Comparison of ENCODE assay signal across 20 cellular contexts in genomic region chr3:147799601-147800000, GRCh38.
DNase-seq lines count a peak whose midpoint lies in the region; TF ChIP-seq lines count a peak whose summit lies in the region.
"Had no signal": no experiment of that assay in that cellular context is flagged by ENCODE, and none has a peak within 500 bp of the region (broad histone marks: within the 10 kb centered on the region; RNA-seq: fewer than 3 reads in every experiment).

No MANE protein-coding gene starts in this region.

- H3K4me2 ChIP-seq in mesenchymal stem cell (ENCODE audit: low read length, poor library complexity, severe bottlenecking) = no peak overlapping the region

- H3K4ac ChIP-seq in mesenchymal stem cell (ENCODE audit: low read depth in 1 of 2, low read length in 2 of 2) = no peak overlapping the region

- H2AK5ac ChIP-seq in mesenchymal stem cell (ENCODE audit: low read length, severe bottlenecking) = no peak overlapping the region

- H4K91ac ChIP-seq in mesenchymal stem cell (ENCODE audit: low read length) = no peak overlapping the region

- no peak overlapping the region for H3K4me3 ChIP-seq in adipocyte (ENCODE audit: low read length)
- H3K4me3 ChIP-seq in dorsolateral prefrontal cortex = peak overlapping the region in 16 of 59 donors; percentile 0 to 33 (median 10)
- H3K4me3 ChIP-seq in mesenchymal stem cell (ENCODE audit: insufficient read depth in 1 of 2, low read depth in 1 of 2, low read length in 2 of 2) = peak overlapping the region in 1 of 2 experiments; percentile 46

- WGBS in mesenchymal stem cell = 50% methylated on average over 1 of the region's 2 CpGs

- H3K27me3 ChIP-seq in adipocyte (replicated peaks; ENCODE audit: control insufficient read depth, insufficient read depth, low read length) = no peaks in the 10 kb centered on the region
- H3K27me3 ChIP-seq in dorsolateral prefrontal cortex = peaks cover 0 to 3% (median 0%) of the 10 kb centered on the region in 45 donors
- no peaks in the 10 kb centered on the region for H3K27me3 ChIP-seq in mesenchymal stem cell (ENCODE audit: control insufficient read depth in 1 of 2, insufficient read depth in 1 of 2, low read length in 2 of 2)

- no peak overlapping the region for H2AFZ ChIP-seq in mesenchymal stem cell (ENCODE audit: low read depth, low read length)

- H2BK120ac ChIP-seq in mesenchymal stem cell (ENCODE audit: low read depth, low read length) = no peak overlapping the region

- H4K8ac ChIP-seq in mesenchymal stem cell (ENCODE audit: low read length) = no peak overlapping the region

- H3K79me1 ChIP-seq in mesenchymal stem cell (replicated peaks; ENCODE audit: low read length, poor library complexity, severe bottlenecking) = no peaks in the 10 kb centered on the region

- no peak overlapping the region for H3K23ac ChIP-seq in mesenchymal stem cell (ENCODE audit: low read length in 2 of 2)

- intact Hi-C loops in dorsolateral prefrontal cortex (cut with DNase I) = no loop called here

- H3K4me1 ChIP-seq in adipocyte (ENCODE audit: control insufficient read depth, insufficient read depth, low read length) = peaks cover 19% of the 10 kb centered on the region
- H3K4me1 ChIP-seq in mesenchymal stem cell (ENCODE audit: control insufficient read depth, insufficient read depth, low read depth, low read length) = no peaks in the 10 kb centered on the region

- H2BK15ac ChIP-seq in mesenchymal stem cell (ENCODE audit: low read depth, poor library complexity, severe bottlenecking) = no peak overlapping the region

- DNase-seq in adipocyte (ENCODE audit: low read depth) (peak; percentile 16), dorsolateral prefrontal cortex (no peak), mesenchymal stem cell (no peak), superior temporal gyrus (ENCODE audit: extremely low spot score) (peak; percentile 37), T-helper 2 cell (no peak), cerebellar cortex (ENCODE audit: low spot score) (no peak), iPS-NIHi11 (ENCODE audit: low spot score) (no peak), NCI-H748 (lab: John Stamatoyannopoulos, UW; ENCODE audit: unreplicated experiment) (no peak)
- DNase-seq: AML-193, H7, HFFc6, KG1, NCI-H1417, NCI-H187, NCI-H2107, NCI-H510A, PC-3, SIG-M5 had no signal

- H3K36me3 ChIP-seq in adipocyte (ENCODE audit: control insufficient read depth, insufficient read depth, low read length, severe bottlenecking) = no peaks in the 10 kb centered on the region
- H3K36me3 ChIP-seq in mesenchymal stem cell (ENCODE audit: control insufficient read depth in 1 of 2, insufficient read depth in 2 of 2, low read depth in 1 of 2, low read length in 2 of 2) = no peaks in the 10 kb centered on the region

- no peak for TF ChIP-seq CTCF in dorsolateral prefrontal cortex (IDR thresholded peaks at IDR 0.05 in 54 of 56, conservative IDR thresholded peaks at IDR 0.05 in 2 of 56; ENCODE audit: low read depth in 1 of 56, partially characterized antibody in 56 of 56)

- H3K18ac ChIP-seq in mesenchymal stem cell (ENCODE audit: low read depth in 1 of 2, low read length in 2 of 2) = no peak overlapping the region

- H2BK5ac ChIP-seq in mesenchymal stem cell (ENCODE audit: low read depth, low read length, poor library complexity, severe bottlenecking) = no peak overlapping the region

- H2BK12ac ChIP-seq in mesenchymal stem cell (ENCODE audit: low read length in 2 of 2) = no peak overlapping the region

- H3K9me3 ChIP-seq in adipocyte (ENCODE audit: control insufficient read depth, low read length) = no peaks in the 10 kb centered on the region
- no peaks in the 10 kb centered on the region for H3K9me3 ChIP-seq in mesenchymal stem cell (ENCODE audit: control insufficient read depth, low read length)

- no peak overlapping the region for H3K9ac ChIP-seq in adipocyte (ENCODE audit: low read length)
- H3K9ac ChIP-seq in mesenchymal stem cell (ENCODE audit: low read length) = peak overlapping the region; percentile 47

- peak overlapping the region in 56 of 59 donors; percentile 1 to 84 (median 66) for H3K27ac ChIP-seq in dorsolateral prefrontal cortex
- H3K27ac ChIP-seq in mesenchymal stem cell (ENCODE audit: low read length, poor library complexity, severe bottlenecking) = no peak overlapping the region
- H3K27ac ChIP-seq: C4-2B, RWPE1 had no signal

- no peak overlapping the region for H3K14ac ChIP-seq in mesenchymal stem cell (ENCODE audit: low read length in 2 of 2)

Comparison
In these comparisons a context has a peak if more than half of its experiments do, and no peak if none do; other contexts are left out.
1. DNase-seq: peak in adipocyte (single experiment) and superior temporal gyrus (single experiment); none in dorsolateral prefrontal cortex (0 of 10), mesenchymal stem cell (single experiment), T-helper 2 cell (0 of 5), cerebellar cortex (single experiment), iPS-NIHi11 (single experiment) and NCI-H748 (single experiment).